Comparison of ENCODE assay signal across 17 cellular contexts in the genomic region with DNA sequence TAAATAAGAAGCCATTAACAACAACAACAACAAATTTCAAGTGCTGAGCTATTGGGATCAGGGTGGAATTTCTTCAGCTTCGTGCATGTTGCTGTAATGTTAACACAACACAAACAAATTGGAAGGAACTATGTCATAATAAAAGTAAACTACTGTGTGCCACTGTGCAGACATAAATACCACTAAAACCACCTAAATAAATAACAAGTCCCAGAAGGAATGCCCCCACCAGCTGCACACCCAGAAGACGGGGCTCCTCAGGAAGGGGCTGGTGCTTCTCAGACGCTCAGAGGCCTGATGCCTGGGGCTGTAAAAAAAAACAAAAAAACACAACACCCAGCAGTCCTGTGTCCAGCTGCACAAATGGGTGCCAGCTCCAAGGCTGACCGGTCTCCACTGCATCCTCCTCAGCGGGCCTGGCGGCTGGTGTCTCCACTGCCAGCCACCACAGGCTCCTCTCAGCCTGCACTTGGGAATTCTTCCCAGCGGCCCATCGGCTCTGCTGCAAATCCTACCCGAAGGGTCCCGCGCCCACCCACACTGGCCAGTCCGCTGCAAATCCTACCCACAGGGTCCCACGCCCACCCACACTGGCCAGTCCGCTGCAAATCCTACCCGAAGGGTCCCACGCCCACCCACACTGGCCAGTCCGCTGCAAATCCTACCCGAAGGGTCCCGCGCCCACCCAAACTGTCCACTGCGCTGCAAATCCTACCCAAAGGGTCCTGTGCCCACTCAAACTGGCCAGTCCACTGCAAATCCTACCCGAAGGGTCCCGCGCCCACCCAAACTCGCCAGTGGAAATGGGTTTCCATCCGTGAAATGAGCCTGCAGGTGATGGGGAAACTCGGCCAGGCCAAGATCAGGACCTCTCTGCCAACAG. TPM values are rescaled to one million over a fixed set of nuclear protein-coding genes. Genes with fewer than 3 reads are reported as not detected.
DNase-seq lines count a peak whose midpoint lies in the region; ATAC-seq and TF ChIP-seq lines count a peak whose summit lies in the region.
"Had no signal": no experiment of that assay in that cellular context is flagged by ENCODE, and none has a peak within 500 bp of the region (broad histone marks: within the 10 kb centered on the region; RNA-seq: fewer than 3 reads in every experiment).

No MANE protein-coding gene starts in this region.

- no peak overlapping the region for H4K91ac ChIP-seq in IMR-90 (ENCODE audit: insufficient read depth, low read depth, low read length)
- peak overlapping the region; percentile 76 for H4K91ac ChIP-seq in mesenchymal stem cell (ENCODE audit: low read length)

- H3K9me3 Mint-ChIP-seq in chondrocyte (ENCODE audit: low read depth), result peaks cover 24% of the 10 kb centered on the region
- peaks cover 15 to 27% of the 10 kb centered on the region in 2 donors for H3K9me3 Mint-ChIP-seq in stimulated activated naive B cell treated with anti-CD40 and anti-IgM and Interleukin-4, amounts not matched to agents 10 μg/mL and 1 μg/mL and 100 μg/mL, for 72 hours

- no peak overlapping the region for H3K4me2 ChIP-seq in IMR-90 (ENCODE audit: low read depth, low read length)
- no peak overlapping the region for H3K4me2 ChIP-seq in mesenchymal stem cell (ENCODE audit: low read length, poor library complexity, severe bottlenecking)
- H3K4me2 ChIP-seq: GM23338, KMS-11 had no signal

- H2BK12ac ChIP-seq in mesenchymal stem cell (ENCODE audit: low read length in 2 of 2), result peak overlapping the region in 1 of 2 experiments; percentile 34

- TF ChIP-seq RAD21 in IMR-90 (IDR thresholded peaks at IDR 0.05; ENCODE audit: low read length), result no peak

- H2BK5ac ChIP-seq in IMR-90 (ENCODE audit: low read depth, low read length, poor library complexity, severe bottlenecking) (no peak overlapping the region), mesenchymal stem cell (ENCODE audit: low read depth, low read length, poor library complexity, severe bottlenecking) (no peak overlapping the region)

- no TSS peak for BruUV-seq in IMR-90 (replicated peaks; lab: Mats Ljungman, UMichigan)

- H3K27ac Mint-ChIP-seq in chondrocyte (ENCODE audit: unreplicated experiment), result no peak overlapping the region
- H3K27ac Mint-ChIP-seq in stimulated activated naive B cell treated with anti-CD40 and anti-IgM and Interleukin-4, amounts not matched to agents 10 μg/mL and 1 μg/mL and 100 μg/mL, for 72 hours, result peak overlapping the region; percentile 51
- H3K27ac Mint-ChIP-seq: B cell; CD8-positive, alpha-beta T cell; GM23338 had no signal

- POLR2A ChIA-PET in IMR-90 (lab: Charles Lee; ENCODE audit: unreplicated experiment), result no interaction called here

- no peak overlapping the region for H2AFZ ChIP-seq in IMR-90 (replicated peaks; ENCODE audit: low read length, poor library complexity)
- H2AFZ ChIP-seq in mesenchymal stem cell (ENCODE audit: low read depth, low read length), result no peak overlapping the region
- H2AFZ ChIP-seq: GM23338 had no signal

- H3K4me1 ChIP-seq in IMR-90 (ENCODE audit: control insufficient read depth, insufficient read depth, low read length) (peaks cover 4% of the 10 kb centered on the region; the same call in 1 of the 2 replicates), mesenchymal stem cell (ENCODE audit: control insufficient read depth, insufficient read depth, low read depth, low read length) (peaks cover 3% of the 10 kb centered on the region)

- dilution Hi-C loops in IMR-90 (cut with HindIII; ENCODE audit: low sequenced_read_pairs, unreplicated experiment), result no loop called here

- TF ChIP-seq POLR2A in IMR-90 (IDR thresholded peaks at IDR 0.05; ENCODE audit: low read depth, low read length), result no peak

- no peak overlapping the region for H2AK9ac ChIP-seq in IMR-90 (replicated peaks; ENCODE audit: low read depth, low read length, poor library complexity)

- H3K79me1 ChIP-seq in IMR-90 (ENCODE audit: low read depth in 1 of 2, low read length in 2 of 2), result no peaks in the 10 kb centered on the region
- peaks cover 1% of the 10 kb centered on the region for H3K79me1 ChIP-seq in mesenchymal stem cell (replicated peaks; ENCODE audit: low read length, poor library complexity, severe bottlenecking)

- H3K9me1 ChIP-seq in IMR-90 (ENCODE audit: insufficient read depth, low read length), result no peaks in the 10 kb centered on the region

- H3K27me3 ChIP-seq in IMR-90 (ENCODE audit: control insufficient read depth, insufficient read depth, low read length), result no peaks in the 10 kb centered on the region
- no peaks in the 10 kb centered on the region for H3K27me3 ChIP-seq in mesenchymal stem cell (ENCODE audit: control insufficient read depth in 1 of 2, insufficient read depth in 1 of 2, low read length in 2 of 2)
- H3K27me3 ChIP-seq: MG63 had no signal

- no peaks in the 10 kb centered on the region for H3K4me1 Mint-ChIP-seq in chondrocyte (ENCODE audit: low read depth)
- peaks cover 0 to 4% of the 10 kb centered on the region in 2 donors for H3K4me1 Mint-ChIP-seq in stimulated activated naive B cell treated with anti-CD40 and anti-IgM and Interleukin-4, amounts not matched to agents 10 μg/mL and 1 μg/mL and 100 μg/mL, for 72 hours
- H3K4me1 Mint-ChIP-seq: B cell, GM23338 had no signal

- no peak overlapping the region for H4K5ac ChIP-seq in IMR-90 (ENCODE audit: low read depth, low read length)

- peaks cover 17% of the 10 kb centered on the region for H3K36me3 Mint-ChIP-seq in chondrocyte (ENCODE audit: low read depth)
- peaks cover 68 to 86% of the 10 kb centered on the region in 2 donors for H3K36me3 Mint-ChIP-seq in stimulated activated naive B cell treated with anti-CD40 and anti-IgM and Interleukin-4, amounts not matched to agents 10 μg/mL and 1 μg/mL and 100 μg/mL, for 72 hours

- no peak for TF ChIP-seq CTCF in IMR-90 (conservative IDR thresholded peaks at IDR 0.05; ENCODE audit: low read depth, low read length)
- no peak for TF ChIP-seq CTCF in chondrocyte (IDR thresholded peaks at IDR 0.05)

- H2BK120ac ChIP-seq in IMR-90 (ENCODE audit: low read depth, low read length), result no peak overlapping the region
- H2BK120ac ChIP-seq in mesenchymal stem cell (ENCODE audit: low read depth, low read length), result no peak overlapping the region

- H3K9ac ChIP-seq in IMR-90 (ENCODE audit: low read depth, low read length) (no peak overlapping the region), mesenchymal stem cell (ENCODE audit: low read length) (no peak overlapping the region)
- H3K9ac ChIP-seq: KMS-11 had no signal

- no peaks in the 10 kb centered on the region for H4K20me1 ChIP-seq in IMR-90 (ENCODE audit: insufficient read depth, low read length)

- H3K36me3 ChIP-seq in IMR-90 (ENCODE audit: control insufficient read depth, insufficient read depth, low read length) (no peaks in the 10 kb centered on the region), mesenchymal stem cell (ENCODE audit: control insufficient read depth in 1 of 2, insufficient read depth in 2 of 2, low read depth in 1 of 2, low read length in 2 of 2) (peaks cover 0 to 15% of the 10 kb centered on the region in 2 experiments)
- H3K36me3 ChIP-seq: MG63 had no signal

- H3K23ac ChIP-seq in IMR-90 (ENCODE audit: low read depth, low read length) (no peak overlapping the region), mesenchymal stem cell (ENCODE audit: low read length in 2 of 2) (no peak overlapping the region)

- H3K56ac ChIP-seq in IMR-90 (ENCODE audit: extremely low read depth, insufficient read depth, low read length), result no peak overlapping the region

- H4K8ac ChIP-seq in IMR-90 (ENCODE audit: low read depth in 2 of 2, low read length in 2 of 2), result no peak overlapping the region
- H4K8ac ChIP-seq in mesenchymal stem cell (ENCODE audit: low read length), result peak overlapping the region; percentile 67

- no peak overlapping the region for H3K27ac ChIP-seq in IMR-90 (ENCODE audit: insufficient read depth, low read length)
- no peak overlapping the region for H3K27ac ChIP-seq in mesenchymal stem cell (ENCODE audit: low read length, poor library complexity, severe bottlenecking)
- H3K27ac ChIP-seq: KMS-11 had no signal

- no peak overlapping the region for H3K18ac ChIP-seq in IMR-90 (ENCODE audit: low read depth, low read length)
- H3K18ac ChIP-seq in mesenchymal stem cell (ENCODE audit: low read depth in 1 of 2, low read length in 2 of 2), result peak overlapping the region in 1 of 2 experiments; percentile 2

- H3K9me3 ChIP-seq in IMR-90 (ENCODE audit: control insufficient read depth, insufficient read depth, low read length) (peaks cover 16% of the 10 kb centered on the region), mesenchymal stem cell (ENCODE audit: control insufficient read depth, low read length) (peaks cover 24% of the 10 kb centered on the region)

- 87% methylated on average over 13 of the region's 27 CpGs; no CpG with 5 or more reads in 1 of the 2 experiments for WGBS in IMR-90 (ENCODE audit: extremely low coverage in 2 of 2, insufficient read length in 1 of 2), 2 experiments
- 87% methylated on average over 26 of the region's 27 CpGs for WGBS in mesenchymal stem cell

- H2BK20ac ChIP-seq in IMR-90 (ENCODE audit: low read depth, low read length), result no peak overlapping the region

- H2AK5ac ChIP-seq in IMR-90 (ENCODE audit: low read depth, low read length) (no peak overlapping the region), mesenchymal stem cell (ENCODE audit: low read length, severe bottlenecking) (no peak overlapping the region)

- CTCF ChIA-PET in IMR-90 (lab: Yijun Ruan, JAX), result no interaction called here

- intact Hi-C loops in IMR-90 (cut with micrococcal nuclease), result no loop called here

- in situ Hi-C loops in IMR-90 (cut with MboI; ENCODE audit: low sequenced_read_pairs), result no loop called here

- DNase-seq in IMR-90 (peak; percentile 12), chondrocyte (ENCODE audit: low spot score) (peak; percentile 38), mesenchymal stem cell (peak; percentile 83), AG08395 (ENCODE audit: low spot score) (no peak)
- no peak for DNase-seq in stimulated activated naive B cell treated with anti-CD40 and anti-IgM and Interleukin-4, amounts not matched to agents 10 μg/mL and 1 μg/mL and 100 μg/mL, for 72 hours
- no peak for DNase-seq in activated CD4-positive, alpha-beta T cell treated with anti-CD3 and anti-CD28 coated beads for 1 hour
- DNase-seq: ACHN; CD8-positive, alpha-beta T cell; DND-41; GDM1; MG63; NCI-H1092 treated with DMSO at 0.1 percent for 48 hours; NCI-H1694 treated with DMSO at 0.1 percent for 48 hours had no signal

- no peaks in the 10 kb centered on the region for H3K27me3 Mint-ChIP-seq in chondrocyte (ENCODE audit: low read depth)
- H3K27me3 Mint-ChIP-seq in stimulated activated naive B cell treated with anti-CD40 and anti-IgM and Interleukin-4, amounts not matched to agents 10 μg/mL and 1 μg/mL and 100 μg/mL, for 72 hours, result no peaks in the 10 kb centered on the region
- H3K27me3 Mint-ChIP-seq: B cell had no signal

- no peak overlapping the region for H3K14ac ChIP-seq in IMR-90 (replicated peaks; ENCODE audit: low read depth, low read length)
- peak overlapping the region in 1 of 2 experiments; percentile 14 for H3K14ac ChIP-seq in mesenchymal stem cell (ENCODE audit: low read length in 2 of 2)

- H3K4ac ChIP-seq in IMR-90 (ENCODE audit: low read depth, low read length) (no peak overlapping the region), mesenchymal stem cell (ENCODE audit: low read depth in 1 of 2, low read length in 2 of 2) (no peak overlapping the region)

- H3K4me3 ChIP-seq in IMR-90 (ENCODE audit: insufficient read depth, low read depth, low read length) (no peak overlapping the region), mesenchymal stem cell (ENCODE audit: insufficient read depth in 1 of 2, low read depth in 1 of 2, low read length in 2 of 2) (no peak overlapping the region)
- H3K4me3 ChIP-seq: GM23338, MG63 had no signal

- no peak overlapping the region for H2BK15ac ChIP-seq in IMR-90 (ENCODE audit: low read depth, low read length)
- no peak overlapping the region for H2BK15ac ChIP-seq in mesenchymal stem cell (ENCODE audit: low read depth, poor library complexity, severe bottlenecking)

- ATAC-seq in IMR-90 (ENCODE audit: low read depth) (peak; percentile 68), GM21576 (IDR thresholded peaks at IDR 0.05; ENCODE audit: unreplicated experiment) (no peak)
- no peak for ATAC-seq in stimulated activated naive B cell treated with anti-CD40 and anti-IgM and Interleukin-4, amounts not matched to agents 10 μg/mL and 1 μg/mL and 100 μg/mL, for 72 hours (replicated peaks)
- ATAC-seq: CD8-positive, alpha-beta T cell; GM23338 had no signal

- H3K4me3 Mint-ChIP-seq in chondrocyte (ENCODE audit: unreplicated experiment), result no peak overlapping the region
- no peak overlapping the region for H3K4me3 Mint-ChIP-seq in stimulated activated naive B cell treated with anti-CD40 and anti-IgM and Interleukin-4, amounts not matched to agents 10 μg/mL and 1 μg/mL and 100 μg/mL, for 72 hours
- H3K4me3 Mint-ChIP-seq: B cell; CD8-positive, alpha-beta T cell; GM23338 had no signal

RNA-seq across cellular contexts. Expression of a gene that starts 35.8 kb away (rescaled TPM):
- 12.4 and 13.9 TPM in 2 replicates for total RNA-seq in IMR-90 (2012; rRNA removed)
- polyA plus RNA-seq in IMR-90 (2012; rRNA removed), result 32.6 and 36.1 TPM in 2 replicates
- polyA plus RNA-seq in IMR-90 (2012; cell fraction: cytosol; rRNA removed), result 31.6 and 49.2 TPM in 2 replicates
- polyA plus RNA-seq in IMR-90 (2012; cell fraction: nucleus; rRNA removed; ENCODE audit: low replicate concordance), result 25.7 and 57.6 TPM in 2 replicates
- 15.3 to 23.2 TPM (median 16.6 TPM) in 3 replicates for total RNA-seq in chondrocyte
- 20.2 TPM for polyA plus RNA-seq in mesenchymal stem cell (2013, experiment 1 of 2)
- 15.3 TPM for polyA plus RNA-seq in mesenchymal stem cell (2013, experiment 2 of 2)

RNA-seq across cellular contexts. Expression of a gene that starts 36.4 kb away (rescaled TPM):
- 14.7 and 15.2 TPM in 2 replicates for total RNA-seq in IMR-90 (2012; rRNA removed)
- 19.8 and 20.2 TPM in 2 replicates for polyA plus RNA-seq in IMR-90 (2012; rRNA removed)
- 12.5 and 20.6 TPM in 2 replicates for polyA plus RNA-seq in IMR-90 (2012; cell fraction: cytosol; rRNA removed)
- polyA plus RNA-seq in IMR-90 (2012; cell fraction: nucleus; rRNA removed; ENCODE audit: low replicate concordance), result 21.9 and 29.1 TPM in 2 replicates
- total RNA-seq in chondrocyte, result 7.7 to 8.6 TPM (median 7.9 TPM) in 3 replicates
- 5.7 TPM for polyA plus RNA-seq in mesenchymal stem cell (2013, experiment 1 of 2)
- 5.0 TPM for polyA plus RNA-seq in mesenchymal stem cell (2013, experiment 2 of 2)

Comparison
In these comparisons a context has a peak if more than half of its experiments do, and no peak if none do; other contexts are left out.
1. DNase-seq: peak in IMR-90 (single experiment), chondrocyte (single experiment) and mesenchymal stem cell (single experiment); none in stimulated activated naive B cell treated with anti-CD40 and anti-IgM and Interleukin-4, amounts not matched to agents 10 μg/mL and 1 μg/mL and 100 μg/mL, for 72 hours (single experiment), AG08395 (single experiment) and activated CD4-positive, alpha-beta T cell treated with anti-CD3 and anti-CD28 coated beads for 1 hour (single experiment).